Comparison of ENCODE assay signal across 1 cellular context in the genomic region with DNA sequence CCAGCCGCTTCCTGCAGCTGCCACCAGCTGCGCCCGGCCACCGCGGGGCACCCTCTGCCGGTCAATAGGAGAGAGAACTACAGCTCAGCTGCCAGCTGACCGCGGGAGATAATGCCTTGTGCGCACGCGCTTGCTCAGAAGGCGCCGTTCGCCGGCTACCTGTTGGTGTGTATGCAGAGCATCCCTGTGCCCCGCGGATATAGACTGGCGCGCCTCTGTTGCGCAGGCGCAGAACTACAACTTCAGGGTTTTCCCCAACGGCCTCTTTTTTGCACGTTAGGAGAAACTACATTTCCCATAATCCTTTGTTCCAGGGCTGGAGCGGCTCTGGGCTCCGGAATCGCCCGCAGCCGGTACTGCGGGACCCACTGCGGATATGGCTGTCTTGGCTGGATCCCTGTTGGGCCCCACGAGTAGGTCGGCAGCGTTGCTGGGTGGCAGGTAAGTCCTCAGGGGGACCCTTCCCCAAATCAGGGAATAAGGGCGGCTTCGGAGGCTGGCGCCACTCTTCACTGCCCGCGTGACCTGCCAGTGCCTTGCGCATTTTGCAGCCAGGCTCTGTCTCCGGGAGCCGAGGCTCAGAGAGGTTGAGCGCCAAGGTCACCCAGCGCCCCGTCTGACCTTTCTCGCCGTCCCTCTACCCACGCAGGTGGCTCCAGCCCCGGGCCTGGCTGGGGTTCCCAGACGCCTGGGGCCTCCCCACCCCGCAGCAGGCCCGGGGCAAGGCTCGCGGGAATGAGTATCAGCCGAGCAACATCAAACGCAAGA.
TF ChIP-seq lines count a peak whose summit lies in the region.

A gene (plus strand): TSS at position 356 of the 768 bp plus-strand sequence. CDS start 21 bp downstream, at position 377.

TF ChIP-seq in K562, 482 proteins besides CTCF, POLR2A, EP300 and RAD21 (continued from another document and continues in another):
- TF ChIP-seq ILK (tag; IDR thresholded peaks at IDR 0.05; ENCODE audit: borderline replicate concordance, low read depth) (no peak), ZBTB7A (IDR thresholded peaks at IDR 0.05; ENCODE audit: borderline replicate concordance, control insufficient read depth, low read depth, low read length) (no peak), TRIM28 (IDR thresholded peaks at IDR 0.05) (no peak), ZNF184 (CRISPR knock-in tag; IDR thresholded peaks at IDR 0.05) (no peak), SMARCE1 (IDR thresholded peaks at IDR 0.05) (no peak), ZNF133 (CRISPR knock-in tag; IDR thresholded peaks at IDR 0.05) (no peak), ZNF354B (CRISPR knock-in tag; IDR thresholded peaks at IDR 0.05) (no peak), ZNF311 (CRISPR knock-in tag; IDR thresholded peaks at IDR 0.05) (no peak), ZNF644 (tag; IDR thresholded peaks at IDR 0.05; ENCODE audit: low read depth) (no peak), ELF4 (CRISPR knock-in tag; IDR thresholded peaks at IDR 0.05) (no peak), SMARCC2 (IDR thresholded peaks at IDR 0.05; ENCODE audit: low read depth) (no peak), EGR1 (conservative IDR thresholded peaks at IDR 0.05) (peak; percentile 62), PRPF4 (IDR thresholded peaks at IDR 0.05; ENCODE audit: insufficient read depth, low read depth, low read length, poor library complexity, severe bottlenecking) (no peak), ZNF583 (CRISPR knock-in tag; IDR thresholded peaks at IDR 0.05) (no peak), GABPB2 (CRISPR knock-in tag; conservative IDR thresholded peaks at IDR 0.05) (no peak), CBFA2T3 (IDR thresholded peaks at IDR 0.05) (peak; percentile 77), CXXC5 (CRISPR knock-in tag; IDR thresholded peaks at IDR 0.05) (peak; percentile 60), NCOA1 (IDR thresholded peaks at IDR 0.05; ENCODE audit: low read depth) (no peak), RFX5 (IDR thresholded peaks at IDR 0.05; ENCODE audit: low read depth, low read length) (0 out of 2 replicates have a peak, but pooled peaks have one; percentile 12), MXI1 (IDR thresholded peaks at IDR 0.05; ENCODE audit: low read depth, low read length) (peak; percentile 36), ELF2 (CRISPR knock-in tag; IDR thresholded peaks at IDR 0.05) (no peak), LARP7 (IDR thresholded peaks at IDR 0.05) (no peak), SMAD1 (IDR thresholded peaks at IDR 0.05; ENCODE audit: low read depth, low read length, partially characterized antibody) (no peak), ZNF551 (CRISPR knock-in tag; IDR thresholded peaks at IDR 0.05) (no peak), PHB2 (IDR thresholded peaks at IDR 0.05; ENCODE audit: low read depth) (no peak), RUNX1 (IDR thresholded peaks at IDR 0.05; ENCODE audit: low read depth) (no peak), ZNF445 (CRISPR knock-in tag; IDR thresholded peaks at IDR 0.05; ENCODE audit: low read depth) (no peak), TSC22D4 (tag; IDR thresholded peaks at IDR 0.05) (no peak), MYNN (IDR thresholded peaks at IDR 0.05) (peak; percentile 94), MYNN (CRISPR knock-in tag; IDR thresholded peaks at IDR 0.05) (no peak), TFAM (CRISPR knock-in tag; conservative IDR thresholded peaks at IDR 0.05) (no peak), RBM14 (IDR thresholded peaks at IDR 0.05; ENCODE audit: borderline replicate concordance, insufficient read depth, low read depth, low read length) (0 out of 2 replicates have a peak, but pooled peaks have one; percentile 66), POLR3A (IDR thresholded peaks at IDR 0.05; ENCODE audit: borderline replicate concordance, extremely low read depth, insufficient read depth, insufficient read length) (no peak), NFIX (CRISPR knock-in tag; IDR thresholded peaks at IDR 0.05; ENCODE audit: low read depth) (no peak), SMAD4 (CRISPR knock-in tag; conservative IDR thresholded peaks at IDR 0.05) (peak; percentile 60), NFATC3 (IDR thresholded peaks at IDR 0.05) (no peak), NR4A1 (CRISPR knock-in tag; IDR thresholded peaks at IDR 0.05) (no peak), NR4A1 (tag; IDR thresholded peaks at IDR 0.05) (0 out of 2 replicates have a peak, but pooled peaks have one; percentile 14), CBX3 (IDR thresholded peaks at IDR 0.05; ENCODE audit: borderline replicate concordance in 1 of 2, low read length in 2 of 2) (peak in 1 of 2 experiments; percentile 24; a peak in 1 of 3 replicates), HIVEP1 (CRISPR knock-in tag; IDR thresholded peaks at IDR 0.05) (no peak), ZNF239 (CRISPR knock-in tag; IDR thresholded peaks at IDR 0.05) (no peak), JUN (IDR thresholded peaks at IDR 0.05; ENCODE audit: borderline replicate concordance, low read depth, low read length) (peak; percentile 29; the same call in 1 of the 2 replicates), JUN (CRISPR knock-in tag; IDR thresholded peaks at IDR 0.05; ENCODE audit: borderline replicate concordance) (no peak), HNRNPUL1 (IDR thresholded peaks at IDR 0.05; ENCODE audit: low read length) (no peak), TGIF2 (CRISPR knock-in tag; IDR thresholded peaks at IDR 0.05) (no peak), U2AF1 (optimal IDR thresholded peaks at IDR 0.05; ENCODE audit: low read depth, low read length) (peak; percentile 22), ZZZ3 (IDR thresholded peaks at IDR 0.05) (no peak), ZNF431 (CRISPR knock-in tag; IDR thresholded peaks at IDR 0.05) (0 out of 2 replicates have a peak, but pooled peaks have one; percentile 5)
- TF ChIP-seq, protein P1, sequence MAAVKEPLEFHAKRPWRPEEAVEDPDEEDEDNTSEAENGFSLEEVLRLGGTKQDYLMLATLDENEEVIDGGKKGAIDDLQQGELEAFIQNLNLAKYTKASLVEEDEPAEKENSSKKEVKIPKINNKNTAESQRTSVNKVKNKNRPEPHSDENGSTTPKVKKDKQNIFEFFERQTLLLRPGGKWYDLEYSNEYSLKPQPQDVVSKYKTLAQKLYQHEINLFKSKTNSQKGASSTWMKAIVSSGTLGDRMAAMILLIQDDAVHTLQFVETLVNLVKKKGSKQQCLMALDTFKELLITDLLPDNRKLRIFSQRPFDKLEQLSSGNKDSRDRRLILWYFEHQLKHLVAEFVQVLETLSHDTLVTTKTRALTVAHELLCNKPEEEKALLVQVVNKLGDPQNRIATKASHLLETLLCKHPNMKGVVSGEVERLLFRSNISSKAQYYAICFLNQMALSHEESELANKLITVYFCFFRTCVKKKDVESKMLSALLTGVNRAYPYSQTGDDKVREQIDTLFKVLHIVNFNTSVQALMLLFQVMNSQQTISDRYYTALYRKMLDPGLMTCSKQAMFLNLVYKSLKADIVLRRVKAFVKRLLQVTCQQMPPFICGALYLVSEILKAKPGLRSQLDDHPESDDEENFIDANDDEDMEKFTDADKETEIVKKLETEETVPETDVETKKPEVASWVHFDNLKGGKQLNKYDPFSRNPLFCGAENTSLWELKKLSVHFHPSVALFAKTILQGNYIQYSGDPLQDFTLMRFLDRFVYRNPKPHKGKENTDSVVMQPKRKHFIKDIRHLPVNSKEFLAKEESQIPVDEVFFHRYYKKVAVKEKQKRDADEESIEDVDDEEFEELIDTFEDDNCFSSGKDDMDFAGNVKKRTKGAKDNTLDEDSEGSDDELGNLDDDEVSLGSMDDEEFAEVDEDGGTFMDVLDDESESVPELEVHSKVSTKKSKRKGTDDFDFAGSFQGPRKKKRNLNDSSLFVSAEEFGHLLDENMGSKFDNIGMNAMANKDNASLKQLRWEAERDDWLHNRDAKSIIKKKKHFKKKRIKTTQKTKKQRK (IDR thresholded peaks at IDR 0.05; ENCODE audit: borderline replicate concordance, low read depth, low read length): no peak
- TF ChIP-seq, protein P2, sequence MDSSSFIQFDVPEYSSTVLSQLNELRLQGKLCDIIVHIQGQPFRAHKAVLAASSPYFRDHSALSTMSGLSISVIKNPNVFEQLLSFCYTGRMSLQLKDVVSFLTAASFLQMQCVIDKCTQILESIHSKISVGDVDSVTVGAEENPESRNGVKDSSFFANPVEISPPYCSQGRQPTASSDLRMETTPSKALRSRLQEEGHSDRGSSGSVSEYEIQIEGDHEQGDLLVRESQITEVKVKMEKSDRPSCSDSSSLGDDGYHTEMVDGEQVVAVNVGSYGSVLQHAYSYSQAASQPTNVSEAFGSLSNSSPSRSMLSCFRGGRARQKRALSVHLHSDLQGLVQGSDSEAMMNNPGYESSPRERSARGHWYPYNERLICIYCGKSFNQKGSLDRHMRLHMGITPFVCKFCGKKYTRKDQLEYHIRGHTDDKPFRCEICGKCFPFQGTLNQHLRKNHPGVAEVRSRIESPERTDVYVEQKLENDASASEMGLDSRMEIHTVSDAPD (CRISPR knock-in tag; IDR thresholded peaks at IDR 0.05): no peak
- TF ChIP-seq, protein P3, sequence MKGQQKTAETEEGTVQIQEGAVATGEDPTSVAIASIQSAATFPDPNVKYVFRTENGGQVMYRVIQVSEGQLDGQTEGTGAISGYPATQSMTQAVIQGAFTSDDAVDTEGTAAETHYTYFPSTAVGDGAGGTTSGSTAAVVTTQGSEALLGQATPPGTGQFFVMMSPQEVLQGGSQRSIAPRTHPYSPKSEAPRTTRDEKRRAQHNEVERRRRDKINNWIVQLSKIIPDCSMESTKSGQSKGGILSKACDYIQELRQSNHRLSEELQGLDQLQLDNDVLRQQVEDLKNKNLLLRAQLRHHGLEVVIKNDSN (CRISPR knock-in tag; IDR thresholded peaks at IDR 0.05): peak; percentile 87
- TF ChIP-seq, protein P4, sequence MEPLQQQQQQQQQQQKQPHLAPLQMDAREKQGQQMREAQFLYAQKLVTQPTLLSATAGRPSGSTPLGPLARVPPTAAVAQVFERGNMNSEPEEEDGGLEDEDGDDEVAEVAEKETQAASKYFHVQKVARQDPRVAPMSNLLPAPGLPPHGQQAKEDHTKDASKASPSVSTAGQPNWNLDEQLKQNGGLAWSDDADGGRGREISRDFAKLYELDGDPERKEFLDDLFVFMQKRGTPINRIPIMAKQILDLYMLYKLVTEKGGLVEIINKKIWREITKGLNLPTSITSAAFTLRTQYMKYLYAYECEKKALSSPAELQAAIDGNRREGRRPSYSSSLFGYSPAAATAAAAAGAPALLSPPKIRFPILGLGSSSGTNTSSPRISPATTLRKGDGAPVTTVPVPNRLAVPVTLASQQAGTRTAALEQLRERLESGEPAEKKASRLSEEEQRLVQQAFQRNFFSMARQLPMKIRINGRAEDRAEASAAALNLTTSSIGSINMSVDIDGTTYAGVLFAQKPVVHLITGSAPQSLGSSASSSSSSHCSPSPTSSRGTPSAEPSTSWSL (CRISPR knock-in tag; IDR thresholded peaks at IDR 0.05; ENCODE audit: borderline replicate concordance): 0 out of 2 replicates have a peak, but pooled peaks have one; percentile 76
- TF ChIP-seq, protein P5, sequence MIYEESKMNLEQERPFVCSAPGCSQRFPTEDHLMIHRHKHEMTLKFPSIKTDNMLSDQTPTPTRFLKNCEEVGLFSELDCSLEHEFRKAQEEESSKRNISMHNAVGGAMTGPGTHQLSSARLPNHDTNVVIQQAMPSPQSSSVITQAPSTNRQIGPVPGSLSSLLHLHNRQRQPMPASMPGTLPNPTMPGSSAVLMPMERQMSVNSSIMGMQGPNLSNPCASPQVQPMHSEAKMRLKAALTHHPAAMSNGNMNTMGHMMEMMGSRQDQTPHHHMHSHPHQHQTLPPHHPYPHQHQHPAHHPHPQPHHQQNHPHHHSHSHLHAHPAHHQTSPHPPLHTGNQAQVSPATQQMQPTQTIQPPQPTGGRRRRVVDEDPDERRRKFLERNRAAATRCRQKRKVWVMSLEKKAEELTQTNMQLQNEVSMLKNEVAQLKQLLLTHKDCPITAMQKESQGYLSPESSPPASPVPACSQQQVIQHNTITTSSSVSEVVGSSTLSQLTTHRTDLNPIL (CRISPR knock-in tag; IDR thresholded peaks at IDR 0.05): no peak
- TF ChIP-seq, protein P6, sequence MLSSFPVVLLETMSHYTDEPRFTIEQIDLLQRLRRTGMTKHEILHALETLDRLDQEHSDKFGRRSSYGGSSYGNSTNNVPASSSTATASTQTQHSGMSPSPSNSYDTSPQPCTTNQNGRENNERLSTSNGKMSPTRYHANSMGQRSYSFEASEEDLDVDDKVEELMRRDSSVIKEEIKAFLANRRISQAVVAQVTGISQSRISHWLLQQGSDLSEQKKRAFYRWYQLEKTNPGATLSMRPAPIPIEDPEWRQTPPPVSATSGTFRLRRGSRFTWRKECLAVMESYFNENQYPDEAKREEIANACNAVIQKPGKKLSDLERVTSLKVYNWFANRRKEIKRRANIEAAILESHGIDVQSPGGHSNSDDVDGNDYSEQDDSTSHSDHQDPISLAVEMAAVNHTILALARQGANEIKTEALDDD (IDR thresholded peaks at IDR 0.05): no peak
- TF ChIP-seq, protein P7, sequence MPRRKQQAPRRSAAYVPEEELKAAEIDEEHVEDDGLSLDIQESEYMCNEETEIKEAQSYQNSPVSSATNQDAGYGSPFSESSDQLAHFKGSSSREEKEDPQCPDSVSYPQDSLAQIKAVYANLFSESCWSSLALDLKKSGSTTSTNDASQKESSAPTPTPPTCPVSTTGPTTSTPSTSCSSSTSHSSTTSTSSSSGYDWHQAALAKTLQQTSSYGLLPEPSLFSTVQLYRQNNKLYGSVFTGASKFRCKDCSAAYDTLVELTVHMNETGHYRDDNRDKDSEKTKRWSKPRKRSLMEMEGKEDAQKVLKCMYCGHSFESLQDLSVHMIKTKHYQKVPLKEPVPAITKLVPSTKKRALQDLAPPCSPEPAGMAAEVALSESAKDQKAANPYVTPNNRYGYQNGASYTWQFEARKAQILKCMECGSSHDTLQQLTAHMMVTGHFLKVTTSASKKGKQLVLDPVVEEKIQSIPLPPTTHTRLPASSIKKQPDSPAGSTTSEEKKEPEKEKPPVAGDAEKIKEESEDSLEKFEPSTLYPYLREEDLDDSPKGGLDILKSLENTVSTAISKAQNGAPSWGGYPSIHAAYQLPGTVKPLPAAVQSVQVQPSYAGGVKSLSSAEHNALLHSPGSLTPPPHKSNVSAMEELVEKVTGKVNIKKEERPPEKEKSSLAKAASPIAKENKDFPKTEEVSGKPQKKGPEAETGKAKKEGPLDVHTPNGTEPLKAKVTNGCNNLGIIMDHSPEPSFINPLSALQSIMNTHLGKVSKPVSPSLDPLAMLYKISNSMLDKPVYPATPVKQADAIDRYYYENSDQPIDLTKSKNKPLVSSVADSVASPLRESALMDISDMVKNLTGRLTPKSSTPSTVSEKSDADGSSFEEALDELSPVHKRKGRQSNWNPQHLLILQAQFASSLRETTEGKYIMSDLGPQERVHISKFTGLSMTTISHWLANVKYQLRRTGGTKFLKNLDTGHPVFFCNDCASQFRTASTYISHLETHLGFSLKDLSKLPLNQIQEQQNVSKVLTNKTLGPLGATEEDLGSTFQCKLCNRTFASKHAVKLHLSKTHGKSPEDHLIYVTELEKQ (CRISPR knock-in tag; IDR thresholded peaks at IDR 0.05): no peak
- TF ChIP-seq, protein P8, sequence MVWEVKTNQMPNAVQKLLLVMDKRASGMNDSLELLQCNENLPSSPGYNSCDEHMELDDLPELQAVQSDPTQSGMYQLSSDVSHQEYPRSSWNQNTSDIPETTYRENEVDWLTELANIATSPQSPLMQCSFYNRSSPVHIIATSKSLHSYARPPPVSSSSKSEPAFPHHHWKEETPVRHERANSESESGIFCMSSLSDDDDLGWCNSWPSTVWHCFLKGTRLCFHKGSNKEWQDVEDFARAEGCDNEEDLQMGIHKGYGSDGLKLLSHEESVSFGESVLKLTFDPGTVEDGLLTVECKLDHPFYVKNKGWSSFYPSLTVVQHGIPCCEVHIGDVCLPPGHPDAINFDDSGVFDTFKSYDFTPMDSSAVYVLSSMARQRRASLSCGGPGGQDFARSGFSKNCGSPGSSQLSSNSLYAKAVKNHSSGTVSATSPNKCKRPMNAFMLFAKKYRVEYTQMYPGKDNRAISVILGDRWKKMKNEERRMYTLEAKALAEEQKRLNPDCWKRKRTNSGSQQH (CRISPR knock-in tag; IDR thresholded peaks at IDR 0.05): no peak
